Comparison of ENCODE assay signal across 1 cellular context in the genomic region with DNA sequence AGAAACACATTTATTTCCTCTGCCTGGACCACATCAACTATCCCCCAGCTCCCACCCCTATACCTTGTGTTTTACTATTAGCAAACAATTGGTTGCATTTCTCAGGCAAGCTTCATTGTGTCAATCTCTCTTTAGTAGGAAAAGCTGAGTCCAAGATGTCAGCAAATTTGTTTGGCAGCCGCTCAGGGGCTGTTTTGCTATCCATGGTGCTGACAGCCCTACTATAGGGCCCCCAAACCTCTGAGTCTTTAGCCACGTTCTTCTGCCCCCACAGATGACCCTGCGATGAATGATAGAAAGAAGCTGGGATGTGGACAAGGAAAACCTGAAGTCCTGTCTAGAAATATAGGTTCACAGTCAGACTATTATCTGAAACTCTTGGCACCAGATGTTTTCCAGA.
TF ChIP-seq lines count a peak whose summit lies in the region.

No MANE protein-coding gene starts in this region.

TF ChIP-seq in HepG2, 621 proteins besides CTCF, POLR2A, EP300 and RAD21:
- peak; percentile 92 for TF ChIP-seq MIER2 (CRISPR knock-in tag; IDR thresholded peaks at IDR 0.05)
- no peak for TF ChIP-seq ZNF256 (CRISPR knock-in tag; conservative IDR thresholded peaks at IDR 0.05)
- no peak for TF ChIP-seq ZBTB46 (CRISPR knock-in tag; IDR thresholded peaks at IDR 0.05; ENCODE audit: borderline replicate concordance)
- TF ChIP-seq REST (IDR thresholded peaks at IDR 0.05; ENCODE audit: borderline replicate concordance in 1 of 2, low read depth in 1 of 2, low read length in 2 of 2) = peak; percentile 51 to 93
- no peak for TF ChIP-seq ZNF3 (CRISPR knock-in tag; IDR thresholded peaks at IDR 0.05)
- TF ChIP-seq, protein P1, sequence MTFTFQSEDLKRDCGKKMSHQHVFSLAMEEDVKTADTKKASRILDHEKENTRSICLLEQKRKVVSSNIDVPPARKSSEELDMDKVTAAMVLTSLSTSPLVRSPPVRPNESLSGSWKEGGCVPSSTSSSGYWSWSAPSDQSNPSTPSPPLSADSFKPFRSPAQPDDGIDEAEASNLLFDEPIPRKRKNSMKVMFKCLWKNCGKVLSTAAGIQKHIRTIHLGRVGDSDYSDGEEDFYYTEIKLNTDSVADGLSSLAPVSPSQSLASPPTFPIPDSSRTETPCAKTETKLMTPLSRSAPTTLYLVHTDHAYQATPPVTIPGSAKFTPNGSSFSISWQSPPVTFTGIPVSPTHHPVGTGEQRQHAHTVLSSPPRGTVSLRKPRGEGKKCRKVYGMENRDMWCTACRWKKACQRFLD (CRISPR knock-in tag; IDR thresholded peaks at IDR 0.05; ENCODE audit: borderline replicate concordance) = no peak
- TF ChIP-seq KLF16 (CRISPR knock-in tag; IDR thresholded peaks at IDR 0.05) = 0 out of 4 replicates have a peak, but pooled peaks of 1 of the 2 experiments have one; percentile 29
- TF ChIP-seq SRY (CRISPR knock-in tag; IDR thresholded peaks at IDR 0.05) = no peak
